ENCODE assay signal across 7 cellular contexts in genomic region chr19:5828661-5829566, GRCh38. TPM values are rescaled to one million over a fixed set of nuclear protein-coding genes. Genes with fewer than 3 reads are reported as not detected.
A peak's percentile ranks its signal among the peaks of the same experiment; 100 is the strongest.
DNase-seq lines count a peak whose midpoint lies in the region; ATAC-seq, FAIRE-seq and TF ChIP-seq lines count a peak whose summit lies in the region.

No MANE protein-coding gene starts in this region.

- TF ChIP-seq EP300 in K562 (IDR thresholded peaks at IDR 0.05; ENCODE audit: low read length) = no peak

- intact Hi-C loops in K562 (cut with micrococcal nuclease) (no loop called here), kidney (cut with DNase I) (no loop called here), head of caudate nucleus (cut with DNase I) (no loop called here)

- TF ChIP-seq CTCF in GM20000 (IDR thresholded peaks at IDR 0.05; ENCODE audit: extremely low read depth, missing control alignments) (no peak), K562 (IDR thresholded peaks at IDR 0.05 in 2 of 3, conservative IDR thresholded peaks at IDR 0.05 in 1 of 3; ENCODE audit: insufficient read depth in 2 of 3, low read depth in 1 of 3, low read length in 3 of 3) (no peak), kidney (IDR thresholded peaks at IDR 0.05; ENCODE audit: borderline replicate concordance, extremely low read depth, insufficient read depth) (no peak)

- H3K36me3 ChIP-seq in K562 (ENCODE audit: control insufficient read depth, insufficient read depth, low read length) (no peaks in the 10 kb centered on the region), kidney (ENCODE audit: control insufficient read depth in 1 of 2, insufficient read depth in 2 of 2, low read length in 2 of 2) (peaks cover 0 to 3% of the 10 kb centered on the region in 2 donors)

- H3K9ac ChIP-seq in K562 (ENCODE audit: insufficient read depth in 1 of 2, low read depth in 2 of 2, low read length in 2 of 2) = peak overlapping the region; percentile 93 to 97
- peak overlapping the region; percentile 15 to 81 for H3K9ac ChIP-seq in kidney (ENCODE audit: low read length in 2 of 2)

- H3K36me3 Mint-ChIP-seq in stimulated activated memory B cell treated with anti-CD40 and anti-IgM and Interleukin-4, amounts not matched to agents 10 μg/mL and 1 μg/mL and 100 μg/mL, for 72 hours = no peaks in the 10 kb centered on the region

- H3K9me3 ChIP-seq in K562 (replicated peaks; ENCODE audit: control insufficient read depth, insufficient read depth, low read depth, low read length) (no peaks in the 10 kb centered on the region), kidney (ENCODE audit: control insufficient read depth in 1 of 2, low read length in 2 of 2) (no peaks in the 10 kb centered on the region)

- H3K27me3 ChIP-seq in K562 (ENCODE audit: control insufficient read depth in 2 of 2, insufficient read depth in 2 of 2, low read length in 2 of 2) = peaks cover 2 to 7% of the 10 kb centered on the region in 2 experiments; a peak in 3 of 5 replicates

- WGBS in K562 (ENCODE audit: insufficient coverage, low coverage, missing lambda C conversion rate) = 33% methylated on average over 27 of the region's 47 CpGs

- in situ Hi-C loops in K562 (cut with MboI) = no loop called here

- BruUV-seq in K562 (replicated peaks; lab: Mats Ljungman, UMichigan) = TSS peak; percentile 98

- peaks cover 4% of the 10 kb centered on the region; the same call in 1 of the 3 replicates for H3K79me2 ChIP-seq in K562 (ENCODE audit: control insufficient read depth, insufficient read depth, low read length)

- peaks cover 3% of the 10 kb centered on the region for H3K9me1 ChIP-seq in K562 (ENCODE audit: control insufficient read depth, insufficient read depth, low read length)

- no peaks in the 10 kb centered on the region; the same call in 1 of the 2 replicates for H4K20me1 ChIP-seq in K562 (replicated peaks; ENCODE audit: control insufficient read depth, insufficient read depth, low read length)

- TF ChIP-seq POLR2A in K562 (conservative IDR thresholded peaks at IDR 0.05) = no peak

- peaks cover 42% of the 10 kb centered on the region for H3K27me3 Mint-ChIP-seq in stimulated activated memory B cell treated with anti-CD40 and anti-IgM and Interleukin-4, amounts not matched to agents 10 μg/mL and 1 μg/mL and 100 μg/mL, for 72 hours

- H3K27ac ChIP-seq in K562 (ENCODE audit: extremely low read depth, low read depth, low read length) (peak overlapping the region; percentile 96), kidney (ENCODE audit: low read depth in 2 of 2, low read length in 2 of 2) (peak overlapping the region; percentile 77 to 78)

- DNase-seq in GM20000 (ENCODE audit: low spot score) = peak; percentile 74
- peak; percentile 89 for DNase-seq in NCI-H69 (lab: John Stamatoyannopoulos, UW)
- DNase-seq in K562 (ENCODE audit: extremely low read depth in 1 of 4, low spot score in 3 of 4) = peak in 3 of 4 experiments; percentile 34 to 50 (median 45)
- no peak for DNase-seq in kidney
- DNase-seq in head of caudate nucleus = no peak

- peaks cover 18% of the 10 kb centered on the region for H3K4me1 Mint-ChIP-seq in stimulated activated memory B cell treated with anti-CD40 and anti-IgM and Interleukin-4, amounts not matched to agents 10 μg/mL and 1 μg/mL and 100 μg/mL, for 72 hours

- no peak for TF ChIP-seq RAD21 in K562 (CRISPR knock-in tag; conservative IDR thresholded peaks at IDR 0.05 in 1 of 2, IDR thresholded peaks at IDR 0.05 in 1 of 2)

- CTCF ChIA-PET in K562 (lab: Yijun Ruan, JAX; ENCODE audit: low intra/inter-chr PET ratio) = no interaction called here

- no peaks in the 10 kb centered on the region for H3K9me3 Mint-ChIP-seq in stimulated activated memory B cell treated with anti-CD40 and anti-IgM and Interleukin-4, amounts not matched to agents 10 μg/mL and 1 μg/mL and 100 μg/mL, for 72 hours

- peak overlapping the region; percentile 81 for H3K27ac Mint-ChIP-seq in stimulated activated memory B cell treated with anti-CD40 and anti-IgM and Interleukin-4, amounts not matched to agents 10 μg/mL and 1 μg/mL and 100 μg/mL, for 72 hours

- POLR2A ChIA-PET in K562 (lab: Yijun Ruan, JAX) = interaction anchor here (0.6 to 2.2 kb wide), 22 partner anchors 9 to 448 kb away, joined by 3 to 16 read pairs (median 5); partner anchors contain the start of genes DUS3L, FUT3, FUT6 and NDUFA11

- H3K4me3 ChIP-seq in K562 (peak overlapping the region; percentile 59), kidney (ENCODE audit: low read length in 2 of 2) (peak overlapping the region; percentile 39 to 73)

- FAIRE-seq in K562 (lab: Jason Lieb, UNC) (no peak), kidney (lab: Jason Lieb, UNC) (no peak)

- ATAC-seq in K562 (peak; percentile 9), GM19328 (IDR thresholded peaks at IDR 0.05; ENCODE audit: unreplicated experiment) (no peak)
- no peak for ATAC-seq in stimulated activated memory B cell treated with anti-CD40 and anti-IgM and Interleukin-4, amounts not matched to agents 10 μg/mL and 1 μg/mL and 100 μg/mL, for 72 hours

- peak overlapping the region; percentile 98 for H3K4me2 ChIP-seq in K562 (ENCODE audit: insufficient read depth, low read length)

- peak overlapping the region; percentile 94 for H2AFZ ChIP-seq in K562 (ENCODE audit: low read depth, low read length)

- H3K4me3 Mint-ChIP-seq in stimulated activated memory B cell treated with anti-CD40 and anti-IgM and Interleukin-4, amounts not matched to agents 10 μg/mL and 1 μg/mL and 100 μg/mL, for 72 hours = peak overlapping the region; percentile 96

- H3K4me1 ChIP-seq in K562 (replicated peaks in 1 of 2; ENCODE audit: control insufficient read depth in 2 of 2, insufficient read depth in 2 of 2, low read length in 2 of 2) = peaks cover 6 to 63% of the 10 kb centered on the region in 2 experiments; a peak in 4 of 5 replicates
- H3K4me1 ChIP-seq in kidney (ENCODE audit: control insufficient read depth in 1 of 2, insufficient read depth in 1 of 2, low read depth in 1 of 2, low read length in 2 of 2) = peaks cover 3 to 18% of the 10 kb centered on the region in 2 donors

RNA-seq across cellular contexts. Expression of gene FUT6, which starts 10.6 kb away (rescaled TPM):
- total RNA-seq in K562 (2011; cell fraction: chromatin; rRNA removed; ENCODE audit: low replicate concordance) = 0.19 TPM in 1 of 2 replicates, not detected in the other
- not detected in 2 replicates for total RNA-seq in K562 (2011; cell fraction: nucleolus; rRNA removed)
- total RNA-seq in K562 (2011; cell fraction: nucleoplasm; rRNA removed) = not detected in 2 replicates
- total RNA-seq in K562 (2014; rRNA removed) = not detected in 2 replicates
- not detected in 2 replicates for total RNA-seq in K562 (2014; rRNA removed; fragmentation: Illumina TruSeq; extraction: Trizol)
- total RNA-seq in K562 (2015; rRNA removed; fragmentation: Illumina TruSeq; extraction: Trizol) = not detected in 2 replicates
- not detected in 2 replicates for total RNA-seq in K562 (2021)
- polyA plus RNA-seq in K562 (2011; rRNA removed) = not detected in 2 replicates
- polyA plus RNA-seq in K562 (2011; cell fraction: cytosol; rRNA removed) = not detected in 2 replicates
- not detected in 2 replicates for polyA plus RNA-seq in K562 (2011; cell fraction: nucleus; rRNA removed)
- not detected in 2 replicates for polyA plus RNA-seq in K562 (2012)
- not detected in 2 replicates for polyA plus RNA-seq in K562 (2014; fragmentation: Illumina TruSeq; extraction: Trizol)
- under 1 TPM in 1 of 2 experiments, not detected in 1; 0.04 TPM for polyA plus RNA-seq in K562 (2014; fragmentation: Nextera tagmentation; extraction: Ambion mirVana)
- not detected in 2 replicates for polyA plus RNA-seq in K562 (2014; rRNA removed)
- not detected in 2 replicates for polyA minus RNA-seq in K562 (2011; rRNA and poly(A)+ RNA removed)
- polyA minus RNA-seq in K562 (2011; cell fraction: cytosol; rRNA and poly(A)+ RNA removed) = not detected in 2 replicates
- not detected in 2 replicates for polyA minus RNA-seq in K562 (2011; cell fraction: nucleus; rRNA and poly(A)+ RNA removed)
- total RNA-seq in kidney = 13.0 TPM
- polyA plus RNA-seq in kidney (ENCODE audit: insufficient read depth, low read depth, low replicate concordance) = 58.4 TPM

RNA-seq across cellular contexts. Expression of gene FUT3, which starts 22.3 kb away (rescaled TPM):
- total RNA-seq in K562 (2011; cell fraction: chromatin; rRNA removed; ENCODE audit: low replicate concordance) = 0.32 TPM in 1 of 2 replicates, not detected in the other
- not detected in 2 replicates for total RNA-seq in K562 (2011; cell fraction: nucleolus; rRNA removed)
- total RNA-seq in K562 (2011; cell fraction: nucleoplasm; rRNA removed) = not detected in 2 replicates
- 0.29 TPM in 1 of 2 replicates, not detected in the other for total RNA-seq in K562 (2014; rRNA removed)
- not detected in 2 replicates for total RNA-seq in K562 (2014; rRNA removed; fragmentation: Illumina TruSeq; extraction: Trizol)
- not detected in 2 replicates for total RNA-seq in K562 (2015; rRNA removed; fragmentation: Illumina TruSeq; extraction: Trizol)
- 0.09 TPM in 1 of 2 replicates, not detected in the other for total RNA-seq in K562 (2021)
- not detected in 2 replicates for polyA plus RNA-seq in K562 (2011; rRNA removed)
- polyA plus RNA-seq in K562 (2011; cell fraction: cytosol; rRNA removed) = not detected in 2 replicates
- not detected in 2 replicates for polyA plus RNA-seq in K562 (2011; cell fraction: nucleus; rRNA removed)
- 0.32 TPM in 1 of 2 replicates, not detected in the other for polyA plus RNA-seq in K562 (2012)
- polyA plus RNA-seq in K562 (2014; fragmentation: Illumina TruSeq; extraction: Trizol) = not detected in 2 replicates
- not detected for polyA plus RNA-seq in K562 (2014; fragmentation: Nextera tagmentation; extraction: Ambion mirVana)
- not detected in 2 replicates for polyA plus RNA-seq in K562 (2014; rRNA removed)
- polyA minus RNA-seq in K562 (2011; rRNA and poly(A)+ RNA removed) = not detected in 2 replicates
- not detected in 2 replicates for polyA minus RNA-seq in K562 (2011; cell fraction: cytosol; rRNA and poly(A)+ RNA removed)
- not detected in 2 replicates for polyA minus RNA-seq in K562 (2011; cell fraction: nucleus; rRNA and poly(A)+ RNA removed)
- total RNA-seq in kidney = 3.0 TPM
- polyA plus RNA-seq in kidney (ENCODE audit: insufficient read depth, low read depth, low replicate concordance) = 6.5 TPM

RNA-seq across cellular contexts. Expression of gene NRTN, which starts 24.0 kb away (rescaled TPM):
- total RNA-seq in K562 (2011; cell fraction: chromatin; rRNA removed; ENCODE audit: low replicate concordance) = 0.67 and 2.5 TPM in 2 replicates
- 2.2 and 2.7 TPM in 2 replicates for total RNA-seq in K562 (2011; cell fraction: nucleolus; rRNA removed)
- total RNA-seq in K562 (2011; cell fraction: nucleoplasm; rRNA removed) = 1.5 and 2.1 TPM in 2 replicates
- 7.3 and 8.1 TPM in 2 replicates for total RNA-seq in K562 (2014; rRNA removed)
- 0.62 and 0.70 TPM in 2 replicates for total RNA-seq in K562 (2014; rRNA removed; fragmentation: Illumina TruSeq; extraction: Trizol)
- 1.6 TPM in 2 replicates for total RNA-seq in K562 (2015; rRNA removed; fragmentation: Illumina TruSeq; extraction: Trizol)
- total RNA-seq in K562 (2021) = 5.3 and 7.8 TPM in 2 replicates
- 1.1 and 2.2 TPM in 2 replicates for polyA plus RNA-seq in K562 (2011; rRNA removed)
- polyA plus RNA-seq in K562 (2011; cell fraction: cytosol; rRNA removed) = 2.6 and 9.4 TPM in 2 replicates
- 1.6 and 2.0 TPM in 2 replicates for polyA plus RNA-seq in K562 (2011; cell fraction: nucleus; rRNA removed)
- 2.4 and 6.4 TPM in 2 replicates for polyA plus RNA-seq in K562 (2012)
- polyA plus RNA-seq in K562 (2014; fragmentation: Illumina TruSeq; extraction: Trizol) = 1.6 and 3.3 TPM in 2 replicates
- polyA plus RNA-seq in K562 (2014; fragmentation: Nextera tagmentation; extraction: Ambion mirVana) = not detected
- 2.4 and 4.0 TPM in 2 replicates for polyA plus RNA-seq in K562 (2014; rRNA removed)
- polyA minus RNA-seq in K562 (2011; rRNA and poly(A)+ RNA removed) = 0.25 and 0.45 TPM in 2 replicates
- 2.3 and 3.3 TPM in 2 replicates for polyA minus RNA-seq in K562 (2011; cell fraction: cytosol; rRNA and poly(A)+ RNA removed)
- polyA minus RNA-seq in K562 (2011; cell fraction: nucleus; rRNA and poly(A)+ RNA removed) = 1.1 and 1.5 TPM in 2 replicates
- 3.5 TPM for total RNA-seq in kidney
- polyA plus RNA-seq in kidney (ENCODE audit: insufficient read depth, low read depth, low replicate concordance) = 5.8 TPM

RNA-seq across cellular contexts. Expression of gene DUS3L, which starts 38.0 kb away (rescaled TPM):
- 58.3 and 240 TPM in 2 replicates for total RNA-seq in K562 (2011; cell fraction: chromatin; rRNA removed; ENCODE audit: low replicate concordance)
- 172 and 210 TPM in 2 replicates for total RNA-seq in K562 (2011; cell fraction: nucleolus; rRNA removed)
- 64.6 and 96.7 TPM in 2 replicates for total RNA-seq in K562 (2011; cell fraction: nucleoplasm; rRNA removed)
- total RNA-seq in K562 (2014; rRNA removed) (102 and 107 TPM in 2 replicates), K562 (2014; rRNA removed; fragmentation: Illumina TruSeq; extraction: Trizol) (19.0 and 19.5 TPM in 2 replicates), K562 (2015; rRNA removed; fragmentation: Illumina TruSeq; extraction: Trizol) (77.5 and 86.8 TPM in 2 replicates), K562 (2021) (97.0 and 102 TPM in 2 replicates), kidney (37.6 TPM)
- polyA plus RNA-seq in K562 (2011; rRNA removed) (27.3 and 37.0 TPM in 2 replicates), K562 (2014; fragmentation: Illumina TruSeq; extraction: Trizol) (81.0 and 83.7 TPM in 2 replicates), K562 (2014; fragmentation: Nextera tagmentation; extraction: Ambion mirVana) (1 to 10 TPM; 1.7 to 2.1 TPM), K562 (2014; rRNA removed) (80.7 and 87.8 TPM in 2 replicates), kidney (ENCODE audit: insufficient read depth, low read depth, low replicate concordance) (18.1 TPM)
- polyA plus RNA-seq in K562 (2011; cell fraction: cytosol; rRNA removed) = 33.3 and 86.9 TPM in 2 replicates
- 154 and 263 TPM in 2 replicates for polyA plus RNA-seq in K562 (2011; cell fraction: nucleus; rRNA removed)
- polyA plus RNA-seq in K562 (2012) = 51.5 and 103 TPM in 2 replicates
- 16.1 and 30.0 TPM in 2 replicates for polyA minus RNA-seq in K562 (2011; rRNA and poly(A)+ RNA removed)
- 52.2 and 61.2 TPM in 2 replicates for polyA minus RNA-seq in K562 (2011; cell fraction: cytosol; rRNA and poly(A)+ RNA removed)
- polyA minus RNA-seq in K562 (2011; cell fraction: nucleus; rRNA and poly(A)+ RNA removed) = 60.2 and 66.8 TPM in 2 replicates

RNA-seq across cellular contexts. Expression of gene FUT5, which starts 41.4 kb away (rescaled TPM):
- not detected in 2 replicates for total RNA-seq in K562 (2011; cell fraction: chromatin; rRNA removed; ENCODE audit: low replicate concordance)
- 0.17 TPM in 1 of 2 replicates, not detected in the other for total RNA-seq in K562 (2011; cell fraction: nucleolus; rRNA removed)
- not detected in 2 replicates for total RNA-seq in K562 (2011; cell fraction: nucleoplasm; rRNA removed)
- total RNA-seq in K562 (2014; rRNA removed) (not detected in 2 replicates), K562 (2014; rRNA removed; fragmentation: Illumina TruSeq; extraction: Trizol) (not detected in 2 replicates), K562 (2015; rRNA removed; fragmentation: Illumina TruSeq; extraction: Trizol) (not detected in 2 replicates), K562 (2021) (not detected in 2 replicates), kidney (0.22 TPM)
- polyA plus RNA-seq in K562 (2011; rRNA removed) (not detected in 2 replicates), K562 (2014; fragmentation: Illumina TruSeq; extraction: Trizol) (not detected in 2 replicates), K562 (2014; fragmentation: Nextera tagmentation; extraction: Ambion mirVana) (not detected), K562 (2014; rRNA removed) (not detected in 2 replicates), kidney (ENCODE audit: insufficient read depth, low read depth, low replicate concordance) (not detected)
- not detected in 2 replicates for polyA plus RNA-seq in K562 (2011; cell fraction: cytosol; rRNA removed)
- polyA plus RNA-seq in K562 (2011; cell fraction: nucleus; rRNA removed) = not detected in 2 replicates
- polyA plus RNA-seq in K562 (2012) = not detected in 2 replicates
- polyA minus RNA-seq in K562 (2011; rRNA and poly(A)+ RNA removed) = not detected in 2 replicates
- polyA minus RNA-seq in K562 (2011; cell fraction: cytosol; rRNA and poly(A)+ RNA removed) = not detected in 2 replicates
- polyA minus RNA-seq in K562 (2011; cell fraction: nucleus; rRNA and poly(A)+ RNA removed) = not detected in 2 replicates

Comparison
In these comparisons a context has a peak if more than half of its experiments do, and no peak if none do; other contexts are left out.
1. DNase-seq: peak in GM20000 (single experiment), NCI-H69 (single experiment) and K562 (3 of 4); none in kidney (single experiment) and head of caudate nucleus (0 of 42).
2. RNA of gene FUT6, which starts 10.6 kb away (total RNA-seq): 13.0 TPM in kidney (single experiment); 0.19 TPM in K562; every median in the first group is over 10 times any median in the second.